1 cellular context compared by ENCODE assay signal in the genomic region with DNA sequence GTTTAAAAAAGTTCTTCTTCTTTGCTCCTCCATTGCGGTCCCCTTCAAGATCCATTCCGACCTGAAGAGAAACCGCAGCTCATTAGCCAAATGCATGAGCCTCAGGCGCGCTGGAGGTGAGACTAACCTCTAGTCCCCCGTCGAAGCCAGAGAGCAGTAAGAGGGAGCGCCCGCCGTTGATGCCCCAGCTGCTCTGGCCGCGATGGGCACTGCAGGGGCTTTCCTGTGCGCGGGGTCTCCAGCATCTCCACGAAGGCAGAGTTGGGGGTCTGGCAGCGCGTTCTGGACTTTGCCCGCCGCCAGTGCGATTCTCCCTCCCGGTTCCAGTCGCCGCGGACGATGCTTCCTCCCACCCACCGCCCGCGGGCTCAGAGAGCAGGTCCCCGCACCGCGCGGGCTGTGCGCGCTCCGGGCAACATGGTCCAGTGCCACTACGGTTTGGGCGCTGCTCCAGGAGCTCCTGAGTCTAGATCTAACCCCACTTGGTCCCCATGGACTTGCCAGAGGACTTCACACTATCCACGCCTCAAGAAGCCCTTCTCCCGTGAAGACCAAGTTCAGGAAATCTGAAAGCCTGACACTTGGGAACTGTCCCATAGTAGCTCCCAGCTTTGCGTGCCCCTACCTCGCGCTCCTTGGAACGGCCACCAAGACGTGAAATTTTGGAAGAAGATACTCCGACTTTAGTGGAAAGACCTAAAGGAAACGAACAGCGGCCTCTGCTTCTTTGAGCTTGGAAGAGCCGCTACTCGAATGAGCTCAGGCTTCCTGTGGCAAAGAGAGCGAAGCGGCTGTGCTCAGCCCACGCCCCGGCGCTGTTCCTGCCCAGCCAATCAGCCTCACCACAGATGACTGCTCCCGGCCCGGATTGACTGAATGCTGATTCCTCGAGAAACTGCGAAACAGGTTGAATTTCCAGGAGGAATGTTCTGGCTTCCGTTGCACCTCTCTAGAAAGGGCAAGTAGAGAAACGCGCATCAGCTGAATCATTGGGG.
TF ChIP-seq lines count a peak whose summit lies in the region.

A gene (minus strand): TSS at position 755 of the 995 bp plus-strand sequence. CDS start 700 bp downstream, at position 55.

TF ChIP-seq in HepG2, 621 proteins besides CTCF, POLR2A, EP300 and RAD21 (continued from another document and continues in another):
- TF ChIP-seq, protein P1, sequence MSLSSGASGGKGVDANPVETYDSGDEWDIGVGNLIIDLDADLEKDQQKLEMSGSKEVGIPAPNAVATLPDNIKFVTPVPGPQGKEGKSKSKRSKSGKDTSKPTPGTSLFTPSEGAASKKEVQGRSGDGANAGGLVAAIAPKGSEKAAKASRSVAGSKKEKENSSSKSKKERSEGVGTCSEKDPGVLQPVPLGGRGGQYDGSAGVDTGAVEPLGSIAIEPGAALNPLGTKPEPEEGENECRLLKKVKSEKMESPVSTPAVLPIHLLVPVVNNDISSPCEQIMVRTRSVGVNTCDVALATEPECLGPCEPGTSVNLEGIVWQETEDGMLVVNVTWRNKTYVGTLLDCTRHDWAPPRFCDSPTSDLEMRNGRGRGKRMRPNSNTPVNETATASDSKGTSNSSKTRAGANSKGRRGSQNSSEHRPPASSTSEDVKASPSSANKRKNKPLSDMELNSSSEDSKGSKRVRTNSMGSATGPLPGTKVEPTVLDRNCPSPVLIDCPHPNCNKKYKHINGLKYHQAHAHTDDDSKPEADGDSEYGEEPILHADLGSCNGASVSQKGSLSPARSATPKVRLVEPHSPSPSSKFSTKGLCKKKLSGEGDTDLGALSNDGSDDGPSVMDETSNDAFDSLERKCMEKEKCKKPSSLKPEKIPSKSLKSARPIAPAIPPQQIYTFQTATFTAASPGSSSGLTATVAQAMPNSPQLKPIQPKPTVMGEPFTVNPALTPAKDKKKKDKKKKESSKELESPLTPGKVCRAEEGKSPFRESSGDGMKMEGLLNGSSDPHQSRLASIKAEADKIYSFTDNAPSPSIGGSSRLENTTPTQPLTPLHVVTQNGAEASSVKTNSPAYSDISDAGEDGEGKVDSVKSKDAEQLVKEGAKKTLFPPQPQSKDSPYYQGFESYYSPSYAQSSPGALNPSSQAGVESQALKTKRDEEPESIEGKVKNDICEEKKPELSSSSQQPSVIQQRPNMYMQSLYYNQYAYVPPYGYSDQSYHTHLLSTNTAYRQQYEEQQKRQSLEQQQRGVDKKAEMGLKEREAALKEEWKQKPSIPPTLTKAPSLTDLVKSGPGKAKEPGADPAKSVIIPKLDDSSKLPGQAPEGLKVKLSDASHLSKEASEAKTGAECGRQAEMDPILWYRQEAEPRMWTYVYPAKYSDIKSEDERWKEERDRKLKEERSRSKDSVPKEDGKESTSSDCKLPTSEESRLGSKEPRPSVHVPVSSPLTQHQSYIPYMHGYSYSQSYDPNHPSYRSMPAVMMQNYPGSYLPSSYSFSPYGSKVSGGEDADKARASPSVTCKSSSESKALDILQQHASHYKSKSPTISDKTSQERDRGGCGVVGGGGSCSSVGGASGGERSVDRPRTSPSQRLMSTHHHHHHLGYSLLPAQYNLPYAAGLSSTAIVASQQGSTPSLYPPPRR (CRISPR knock-in tag; IDR thresholded peaks at IDR 0.05; ENCODE audit: borderline replicate concordance): 0 out of 2 replicates have a peak, but pooled peaks have one; percentile 43
- TF ChIP-seq ZNF619 (CRISPR knock-in tag; IDR thresholded peaks at IDR 0.05) (peak; percentile 91; the same call in 1 of the 2 replicates), HNF4G (IDR thresholded peaks at IDR 0.05; ENCODE audit: borderline replicate concordance, low read depth, low read length) (0 out of 2 replicates have a peak, but pooled peaks have one; percentile 35), HNF4G (CRISPR knock-in tag; IDR thresholded peaks at IDR 0.05; ENCODE audit: borderline replicate concordance, low read depth) (peak; percentile 56; the same call in 1 of the 2 replicates), EZH2 (conservative IDR thresholded peaks at IDR 0.05; ENCODE audit: low read depth, low read length) (no peak), ELF3 (CRISPR knock-in tag; IDR thresholded peaks at IDR 0.05) (peak; percentile 59; the same call in 1 of the 2 replicates), AKAP8 (CRISPR knock-in tag; IDR thresholded peaks at IDR 0.05) (no peak), ZNF326 (CRISPR knock-in tag; IDR thresholded peaks at IDR 0.05; ENCODE audit: borderline replicate concordance) (no peak), ZIK1 (CRISPR knock-in tag; IDR thresholded peaks at IDR 0.05; ENCODE audit: borderline replicate concordance, low read depth) (no peak), NONO (IDR thresholded peaks at IDR 0.05) (no peak), NONO (CRISPR knock-in tag; conservative IDR thresholded peaks at IDR 0.05) (no peak), CEBPG (CRISPR knock-in tag; IDR thresholded peaks at IDR 0.05) (peak; percentile 18; the same call in 1 of the 2 replicates), ZFP82 (CRISPR knock-in tag; IDR thresholded peaks at IDR 0.05; ENCODE audit: borderline replicate concordance) (no peak), PTBP1 (IDR thresholded peaks at IDR 0.05; ENCODE audit: low read depth, low read length, poor library complexity, severe bottlenecking) (peak; percentile 36), CEBPB (IDR thresholded peaks at IDR 0.05; ENCODE audit: borderline replicate concordance, low read depth, low read length) (no peak), XRCC5 (optimal IDR thresholded peaks at IDR 0.05; ENCODE audit: low read length) (peak; percentile 47), NRL (CRISPR knock-in tag; IDR thresholded peaks at IDR 0.05; ENCODE audit: borderline replicate concordance) (no peak; the same call in 1 of the 2 replicates), PPARG (CRISPR knock-in tag; conservative IDR thresholded peaks at IDR 0.05) (no peak), ZNF274 (CRISPR knock-in tag; IDR thresholded peaks at IDR 0.05) (no peak), ZNF251 (CRISPR knock-in tag; IDR thresholded peaks at IDR 0.05) (peak; percentile 49; the same call in 1 of the 2 replicates), ZSCAN30 (CRISPR knock-in tag; IDR thresholded peaks at IDR 0.05) (no peak)
- TF ChIP-seq, protein P2, sequence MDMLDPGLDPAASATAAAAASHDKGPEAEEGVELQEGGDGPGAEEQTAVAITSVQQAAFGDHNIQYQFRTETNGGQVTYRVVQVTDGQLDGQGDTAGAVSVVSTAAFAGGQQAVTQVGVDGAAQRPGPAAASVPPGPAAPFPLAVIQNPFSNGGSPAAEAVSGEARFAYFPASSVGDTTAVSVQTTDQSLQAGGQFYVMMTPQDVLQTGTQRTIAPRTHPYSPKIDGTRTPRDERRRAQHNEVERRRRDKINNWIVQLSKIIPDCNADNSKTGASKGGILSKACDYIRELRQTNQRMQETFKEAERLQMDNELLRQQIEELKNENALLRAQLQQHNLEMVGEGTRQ (IDR thresholded peaks at IDR 0.05; ENCODE audit: low read depth, low read length): no peak
- TF ChIP-seq, protein P2 (CRISPR knock-in tag; IDR thresholded peaks at IDR 0.05; ENCODE audit: borderline replicate concordance): no peak
- TF ChIP-seq, protein P3, sequence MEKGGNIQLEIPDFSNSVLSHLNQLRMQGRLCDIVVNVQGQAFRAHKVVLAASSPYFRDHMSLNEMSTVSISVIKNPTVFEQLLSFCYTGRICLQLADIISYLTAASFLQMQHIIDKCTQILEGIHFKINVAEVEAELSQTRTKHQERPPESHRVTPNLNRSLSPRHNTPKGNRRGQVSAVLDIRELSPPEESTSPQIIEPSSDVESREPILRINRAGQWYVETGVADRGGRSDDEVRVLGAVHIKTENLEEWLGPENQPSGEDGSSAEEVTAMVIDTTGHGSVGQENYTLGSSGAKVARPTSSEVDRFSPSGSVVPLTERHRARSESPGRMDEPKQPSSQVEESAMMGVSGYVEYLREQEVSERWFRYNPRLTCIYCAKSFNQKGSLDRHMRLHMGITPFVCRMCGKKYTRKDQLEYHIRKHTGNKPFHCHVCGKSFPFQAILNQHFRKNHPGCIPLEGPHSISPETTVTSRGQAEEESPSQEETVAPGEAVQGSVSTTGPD (CRISPR knock-in tag; IDR thresholded peaks at IDR 0.05): no peak
- TF ChIP-seq, protein P4, sequence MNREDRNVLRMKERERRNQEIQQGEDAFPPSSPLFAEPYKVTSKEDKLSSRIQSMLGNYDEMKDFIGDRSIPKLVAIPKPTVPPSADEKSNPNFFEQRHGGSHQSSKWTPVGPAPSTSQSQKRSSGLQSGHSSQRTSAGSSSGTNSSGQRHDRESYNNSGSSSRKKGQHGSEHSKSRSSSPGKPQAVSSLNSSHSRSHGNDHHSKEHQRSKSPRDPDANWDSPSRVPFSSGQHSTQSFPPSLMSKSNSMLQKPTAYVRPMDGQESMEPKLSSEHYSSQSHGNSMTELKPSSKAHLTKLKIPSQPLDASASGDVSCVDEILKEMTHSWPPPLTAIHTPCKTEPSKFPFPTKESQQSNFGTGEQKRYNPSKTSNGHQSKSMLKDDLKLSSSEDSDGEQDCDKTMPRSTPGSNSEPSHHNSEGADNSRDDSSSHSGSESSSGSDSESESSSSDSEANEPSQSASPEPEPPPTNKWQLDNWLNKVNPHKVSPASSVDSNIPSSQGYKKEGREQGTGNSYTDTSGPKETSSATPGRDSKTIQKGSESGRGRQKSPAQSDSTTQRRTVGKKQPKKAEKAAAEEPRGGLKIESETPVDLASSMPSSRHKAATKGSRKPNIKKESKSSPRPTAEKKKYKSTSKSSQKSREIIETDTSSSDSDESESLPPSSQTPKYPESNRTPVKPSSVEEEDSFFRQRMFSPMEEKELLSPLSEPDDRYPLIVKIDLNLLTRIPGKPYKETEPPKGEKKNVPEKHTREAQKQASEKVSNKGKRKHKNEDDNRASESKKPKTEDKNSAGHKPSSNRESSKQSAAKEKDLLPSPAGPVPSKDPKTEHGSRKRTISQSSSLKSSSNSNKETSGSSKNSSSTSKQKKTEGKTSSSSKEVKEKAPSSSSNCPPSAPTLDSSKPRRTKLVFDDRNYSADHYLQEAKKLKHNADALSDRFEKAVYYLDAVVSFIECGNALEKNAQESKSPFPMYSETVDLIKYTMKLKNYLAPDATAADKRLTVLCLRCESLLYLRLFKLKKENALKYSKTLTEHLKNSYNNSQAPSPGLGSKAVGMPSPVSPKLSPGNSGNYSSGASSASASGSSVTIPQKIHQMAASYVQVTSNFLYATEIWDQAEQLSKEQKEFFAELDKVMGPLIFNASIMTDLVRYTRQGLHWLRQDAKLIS (CRISPR knock-in tag; IDR thresholded peaks at IDR 0.05): no peak
- TF ChIP-seq, protein P5, sequence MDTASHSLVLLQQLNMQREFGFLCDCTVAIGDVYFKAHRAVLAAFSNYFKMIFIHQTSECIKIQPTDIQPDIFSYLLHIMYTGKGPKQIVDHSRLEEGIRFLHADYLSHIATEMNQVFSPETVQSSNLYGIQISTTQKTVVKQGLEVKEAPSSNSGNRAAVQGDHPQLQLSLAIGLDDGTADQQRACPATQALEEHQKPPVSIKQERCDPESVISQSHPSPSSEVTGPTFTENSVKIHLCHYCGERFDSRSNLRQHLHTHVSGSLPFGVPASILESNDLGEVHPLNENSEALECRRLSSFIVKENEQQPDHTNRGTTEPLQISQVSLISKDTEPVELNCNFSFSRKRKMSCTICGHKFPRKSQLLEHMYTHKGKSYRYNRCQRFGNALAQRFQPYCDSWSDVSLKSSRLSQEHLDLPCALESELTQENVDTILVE (CRISPR knock-in tag; IDR thresholded peaks at IDR 0.05): peak; percentile 46; the same call in 1 of the 2 replicates
- TF ChIP-seq, protein P6, sequence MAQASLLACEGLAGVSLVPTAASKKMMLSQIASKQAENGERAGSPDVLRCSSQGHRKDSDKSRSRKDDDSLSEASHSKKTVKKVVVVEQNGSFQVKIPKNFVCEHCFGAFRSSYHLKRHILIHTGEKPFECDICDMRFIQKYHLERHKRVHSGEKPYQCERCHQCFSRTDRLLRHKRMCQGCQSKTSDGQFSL (CRISPR knock-in tag; IDR thresholded peaks at IDR 0.05): no peak
- TF ChIP-seq, protein P7, sequence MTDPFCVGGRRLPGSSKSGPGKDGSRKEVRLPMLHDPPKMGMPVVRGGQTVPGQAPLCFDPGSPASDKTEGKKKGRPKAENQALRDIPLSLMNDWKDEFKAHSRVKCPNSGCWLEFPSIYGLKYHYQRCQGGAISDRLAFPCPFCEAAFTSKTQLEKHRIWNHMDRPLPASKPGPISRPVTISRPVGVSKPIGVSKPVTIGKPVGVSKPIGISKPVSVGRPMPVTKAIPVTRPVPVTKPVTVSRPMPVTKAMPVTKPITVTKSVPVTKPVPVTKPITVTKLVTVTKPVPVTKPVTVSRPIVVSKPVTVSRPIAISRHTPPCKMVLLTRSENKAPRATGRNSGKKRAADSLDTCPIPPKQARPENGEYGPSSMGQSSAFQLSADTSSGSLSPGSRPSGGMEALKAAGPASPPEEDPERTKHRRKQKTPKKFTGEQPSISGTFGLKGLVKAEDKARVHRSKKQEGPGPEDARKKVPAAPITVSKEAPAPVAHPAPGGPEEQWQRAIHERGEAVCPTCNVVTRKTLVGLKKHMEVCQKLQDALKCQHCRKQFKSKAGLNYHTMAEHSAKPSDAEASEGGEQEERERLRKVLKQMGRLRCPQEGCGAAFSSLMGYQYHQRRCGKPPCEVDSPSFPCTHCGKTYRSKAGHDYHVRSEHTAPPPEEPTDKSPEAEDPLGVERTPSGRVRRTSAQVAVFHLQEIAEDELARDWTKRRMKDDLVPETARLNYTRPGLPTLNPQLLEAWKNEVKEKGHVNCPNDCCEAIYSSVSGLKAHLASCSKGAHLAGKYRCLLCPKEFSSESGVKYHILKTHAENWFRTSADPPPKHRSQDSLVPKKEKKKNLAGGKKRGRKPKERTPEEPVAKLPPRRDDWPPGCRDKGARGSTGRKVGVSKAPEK (CRISPR knock-in tag; IDR thresholded peaks at IDR 0.05; ENCODE audit: borderline replicate concordance): peak; percentile 80; the same call in 1 of the 2 replicates
